13 cellular contexts compared by ENCODE assay signal in genomic region chr6:26534681-26535465, GRCh38. TPM values are rescaled to one million over a fixed set of nuclear protein-coding genes. Genes with fewer than 3 reads are reported as not detected.
DNase-seq lines count a peak whose midpoint lies in the region; ATAC-seq, FAIRE-seq and TF ChIP-seq lines count a peak whose summit lies in the region.
"Had no signal": no experiment of that assay in that cellular context is flagged by ENCODE, and none has a peak within 500 bp of the region (broad histone marks: within the 10 kb centered on the region; RNA-seq: fewer than 3 reads in every experiment).

No MANE protein-coding gene starts in this region.

- H3K9me3 ChIP-seq in upper lobe of right lung (no peaks in the 10 kb centered on the region), colonic mucosa (no peaks in the 10 kb centered on the region), PC-9 (ENCODE audit: insufficient read depth, low read depth) (no peaks in the 10 kb centered on the region)
- H3K9me3 ChIP-seq: gastrocnemius medialis, upper lobe of left lung had no signal

- H3K36me3 ChIP-seq in KMS-11 (ENCODE audit: insufficient read depth) (no peaks in the 10 kb centered on the region), upper lobe of right lung (no peaks in the 10 kb centered on the region), colonic mucosa (no peaks in the 10 kb centered on the region), PC-9 (ENCODE audit: low read depth) (no peaks in the 10 kb centered on the region)
- H3K36me3 ChIP-seq: gastrocnemius medialis, upper lobe of left lung had no signal

- H3K4me2 ChIP-seq in KMS-11: peak overlapping the region; percentile 92
- no peak overlapping the region for H3K4me2 ChIP-seq in PC-9

- peak overlapping the region; percentile 15; the same call in 1 of the 2 replicates for H3K9ac ChIP-seq in KMS-11
- H3K9ac ChIP-seq in colonic mucosa (ENCODE audit: low read depth in 2 of 2, low read length in 2 of 2): no peak overlapping the region

- TF ChIP-seq CTCF in KMS-11 (conservative IDR thresholded peaks at IDR 0.05; ENCODE audit: low read depth, low read length) (no peak), mesothelial cell of epicardium (IDR thresholded peaks at IDR 0.05; ENCODE audit: unreplicated experiment) (no peak), upper lobe of right lung (IDR thresholded peaks at IDR 0.05) (no peak), colonic mucosa (IDR thresholded peaks at IDR 0.05) (no peak), GM10266 (IDR thresholded peaks at IDR 0.05; ENCODE audit: control insufficient read depth, insufficient read depth, low read depth, missing control alignments) (no peak), PC-9 (conservative IDR thresholded peaks at IDR 0.05) (no peak)

- H3K4me1 ChIP-seq in KMS-11 (ENCODE audit: low read depth, poor library complexity, severe bottlenecking) (peaks cover 50% of the 10 kb centered on the region), upper lobe of right lung (peaks cover 34% of the 10 kb centered on the region), colonic mucosa (peaks cover 12% of the 10 kb centered on the region), PC-9 (replicated peaks; ENCODE audit: insufficient read depth) (peaks cover 22% of the 10 kb centered on the region)

- no peaks in the 10 kb centered on the region for H3K36me3 Mint-ChIP-seq in mesothelial cell of epicardium

- no peak for ATAC-seq in upper lobe of right lung
- ATAC-seq: gastrocnemius medialis had no signal

- no peaks in the 10 kb centered on the region for H3K27me3 Mint-ChIP-seq in mesothelial cell of epicardium (ENCODE audit: low read depth)

- H3K79me2 ChIP-seq in KMS-11 (ENCODE audit: insufficient read depth, low read depth): peaks cover 14% of the 10 kb centered on the region
- peaks cover 12% of the 10 kb centered on the region for H3K79me2 ChIP-seq in PC-9 (ENCODE audit: low read depth)

- H3K27me3 ChIP-seq in KMS-11 (ENCODE audit: insufficient read depth, low read depth): no peaks in the 10 kb centered on the region
- H3K27me3 ChIP-seq in upper lobe of right lung: no peaks in the 10 kb centered on the region
- no peaks in the 10 kb centered on the region for H3K27me3 ChIP-seq in colonic mucosa
- H3K27me3 ChIP-seq in PC-9 (ENCODE audit: insufficient read depth, low read depth): no peaks in the 10 kb centered on the region
- H3K27me3 ChIP-seq: gastrocnemius medialis, upper lobe of left lung had no signal

- H3K4me1 Mint-ChIP-seq in mesothelial cell of epicardium: peaks cover 38% of the 10 kb centered on the region

- peaks cover 51% of the 10 kb centered on the region; the same call in 1 of the 2 replicates for H3F3A ChIP-seq in PC-9 (ENCODE audit: insufficient read depth, low read depth)

- no peaks in the 10 kb centered on the region for H3K9me3 Mint-ChIP-seq in mesothelial cell of epicardium

- peak overlapping the region; percentile 81 for H3K27ac Mint-ChIP-seq in mesothelial cell of epicardium

- peak overlapping the region; percentile 76 for H3K27ac ChIP-seq in KMS-11
- H3K27ac ChIP-seq in upper lobe of right lung: no peak overlapping the region
- no peak overlapping the region for H3K27ac ChIP-seq in colonic mucosa
- no peak overlapping the region for H3K27ac ChIP-seq in PC-9
- H3K27ac ChIP-seq: upper lobe of left lung had no signal

- DNase-seq in DMS 273 (lab: John Stamatoyannopoulos, UW; ENCODE audit: unreplicated experiment): peak; percentile 95
- DNase-seq in RCC 7860 (ENCODE audit: low spot score): peak; percentile 75
- DNase-seq in mesothelial cell of epicardium (ENCODE audit: low spot score in 2 of 2, unreplicated experiment in 2 of 2): no peak
- no peak for DNase-seq in upper lobe of right lung
- no peak for DNase-seq in colonic mucosa
- DNase-seq in GM10266 (ENCODE audit: extremely low spot score): no peak
- DNase-seq in PC-9: no peak
- DNase-seq: activated effector memory CD4-positive, alpha-beta T cell treated with Interleukin-2 at 50 U/mL for 16 hours; DMS79; gastrocnemius medialis; upper lobe of left lung had no signal

- H3K4me3 ChIP-seq in KMS-11 (IDR thresholded peaks at IDR 0.05; ENCODE audit: insufficient read depth, low read depth, low read length) (no peak overlapping the region), upper lobe of right lung (no peak overlapping the region), colonic mucosa (no peak overlapping the region), PC-9 (no peak overlapping the region)
- H3K4me3 ChIP-seq: gastrocnemius medialis, upper lobe of left lung had no signal

- POLR2A ChIA-PET in PC-9 (lab: Charles Lee; ENCODE audit: unreplicated experiment): interaction anchor here (0.5 kb wide), 1 partner anchor 203 kb away, joined by 3 read pairs; no protein-coding TSS in a partner anchor

- H3K4me3 Mint-ChIP-seq in mesothelial cell of epicardium: no peak overlapping the region

- no peaks in the 10 kb centered on the region for H4K20me1 ChIP-seq in KMS-11 (ENCODE audit: insufficient read depth)
- no peaks in the 10 kb centered on the region for H4K20me1 ChIP-seq in PC-9 (ENCODE audit: insufficient read depth)

- H3K9me2 ChIP-seq in PC-9 (ENCODE audit: insufficient read depth): no peaks in the 10 kb centered on the region

- BruUV-seq in PC-9 (replicated peaks; lab: Mats Ljungman, UMichigan): no TSS peak

- H2AFZ ChIP-seq in KMS-11 (ENCODE audit: low read depth) (peak overlapping the region; percentile 62), PC-9 (no peak overlapping the region)

- intact Hi-C loops in upper lobe of right lung (cut with DNase I): no loop called here
- intact Hi-C loops in colonic mucosa (cut with DNase I): no loop called here
- intact Hi-C loops in PC-9 (cut with micrococcal nuclease; ENCODE audit: unreplicated experiment): loop anchor here (5.0 kb wide), 1 partner anchor 223 kb away; no protein-coding TSS in a partner anchor

- FAIRE-seq in RCC 7860 (lab: Jason Lieb, UNC): peak; percentile 77

- CTCF ChIA-PET in PC-9 (lab: Charles Lee): no interaction called here

RNA-seq across cellular contexts. Expression of gene HMGN4, which starts 3.3 kb away (rescaled TPM):
- total RNA-seq in mesothelial cell of epicardium (49.4 to 60.5 TPM (median 54.1 TPM) in 3 replicates), upper lobe of right lung (45.8 TPM), colonic mucosa (10 to 100 TPM; 40.6 to 56.0 TPM), PC-9 (2021) (86.9 and 90.5 TPM in 2 replicates)

RNA-seq across cellular contexts. Expression of gene BTN1A1, which starts 34.8 kb away (rescaled TPM):
- total RNA-seq in mesothelial cell of epicardium (0.09 to 0.11 TPM in 2 of 3 replicates, not detected in the other), upper lobe of right lung (not detected), colonic mucosa (not detected), PC-9 (2021) (not detected in 2 replicates)
- total RNA-seq: gastrocnemius medialis, liver, upper lobe of left lung had no signal

Comparison
In these comparisons a context has a peak if more than half of its experiments do, and no peak if none do; other contexts are left out.
1. DNase-seq: peak in DMS 273 (single experiment) and RCC 7860 (single experiment); none in mesothelial cell of epicardium (0 of 2), upper lobe of right lung (single experiment), colonic mucosa (single experiment), GM10266 (single experiment) and PC-9 (0 of 2).